In the genomic region with DNA sequence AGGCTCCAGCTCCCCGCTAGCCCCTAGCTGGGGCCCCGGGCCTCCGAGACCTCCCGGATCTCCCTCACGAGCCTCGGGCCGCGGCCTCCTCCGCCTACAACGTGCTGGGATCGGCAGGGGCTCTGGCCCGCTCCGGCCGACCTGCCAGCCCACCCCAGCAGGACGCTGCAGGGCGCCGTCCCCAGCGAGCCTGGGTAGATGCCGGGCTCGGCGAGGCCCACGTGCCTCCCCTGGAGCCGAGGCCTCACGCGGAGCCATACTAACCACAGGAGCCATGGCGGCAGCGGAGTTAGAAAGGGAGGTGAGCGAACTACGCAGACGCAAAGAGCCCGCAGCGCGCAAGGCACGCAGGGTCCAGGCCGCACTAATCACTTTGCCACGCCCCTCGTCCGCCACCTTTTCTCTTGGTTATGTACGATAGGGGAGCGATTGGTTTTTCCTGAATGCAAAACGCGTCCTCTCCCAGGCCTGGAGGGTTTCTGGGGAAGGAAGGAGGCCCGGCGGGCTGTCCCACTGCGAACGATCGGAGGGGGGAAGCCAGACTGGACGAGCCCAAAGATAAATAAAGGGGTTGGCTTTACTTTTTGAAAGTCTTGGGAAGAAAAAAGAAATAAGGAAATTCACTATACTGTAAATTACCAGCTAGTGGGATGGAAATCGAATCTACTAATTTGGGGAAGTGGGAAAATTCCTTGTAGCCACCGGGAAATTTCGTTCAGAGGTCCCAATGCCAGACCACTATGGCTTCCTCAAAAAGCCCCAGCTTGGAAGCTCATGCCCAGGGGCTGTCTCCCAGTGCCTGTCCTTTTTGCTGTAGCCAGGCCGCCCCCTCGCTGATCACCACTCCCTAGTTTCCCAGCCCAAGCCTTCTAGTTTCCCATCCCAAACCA, we compare ENCODE assay signal across 1 cellular context.
TF ChIP-seq lines count a peak whose summit lies in the region.

RPL22 (minus strand) TSS at position 298 of the 890 bp plus-strand sequence; CDS start at position 276, 22 bp downstream.

TF ChIP-seq in HepG2, 621 proteins besides CTCF, POLR2A, EP300 and RAD21 (continued from another document and continues in another):
- no peak for TF ChIP-seq E2F1 (CRISPR knock-in tag; IDR thresholded peaks at IDR 0.05)
- TF ChIP-seq NFE2 (CRISPR knock-in tag; IDR thresholded peaks at IDR 0.05): no peak
- no peak for TF ChIP-seq PHB2 (IDR thresholded peaks at IDR 0.05; ENCODE audit: partially characterized antibody)
- TF ChIP-seq ZNF225 (CRISPR knock-in tag; IDR thresholded peaks at IDR 0.05): peak; percentile 65; the same call in 1 of the 2 replicates
- TF ChIP-seq FOXC1 (CRISPR knock-in tag; IDR thresholded peaks at IDR 0.05; ENCODE audit: borderline replicate concordance): no peak; the same call in 1 of the 2 replicates
- TF ChIP-seq, protein P1, sequence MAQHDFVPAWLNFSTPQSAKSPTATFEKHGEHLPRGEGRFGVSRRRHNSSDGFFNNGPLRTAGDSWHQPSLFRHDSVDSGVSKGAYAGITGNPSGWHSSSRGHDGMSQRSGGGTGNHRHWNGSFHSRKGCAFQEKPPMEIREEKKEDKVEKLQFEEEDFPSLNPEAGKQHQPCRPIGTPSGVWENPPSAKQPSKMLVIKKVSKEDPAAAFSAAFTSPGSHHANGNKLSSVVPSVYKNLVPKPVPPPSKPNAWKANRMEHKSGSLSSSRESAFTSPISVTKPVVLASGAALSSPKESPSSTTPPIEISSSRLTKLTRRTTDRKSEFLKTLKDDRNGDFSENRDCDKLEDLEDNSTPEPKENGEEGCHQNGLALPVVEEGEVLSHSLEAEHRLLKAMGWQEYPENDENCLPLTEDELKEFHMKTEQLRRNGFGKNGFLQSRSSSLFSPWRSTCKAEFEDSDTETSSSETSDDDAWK (CRISPR knock-in tag; IDR thresholded peaks at IDR 0.05): no peak
- TF ChIP-seq TEAD2 (CRISPR knock-in tag; IDR thresholded peaks at IDR 0.05): peak; percentile 87
- TF ChIP-seq JARID2 (CRISPR knock-in tag; IDR thresholded peaks at IDR 0.05; ENCODE audit: insufficient replicate concordance): peak; percentile 32
- 0 out of 2 replicates have a peak, but pooled peaks have one; percentile 61 for TF ChIP-seq ZNF30 (CRISPR knock-in tag; IDR thresholded peaks at IDR 0.05)
- peak; percentile 85 for TF ChIP-seq FOXK1 (CRISPR knock-in tag; IDR thresholded peaks at IDR 0.05; ENCODE audit: borderline replicate concordance, low read depth)
- no peak for TF ChIP-seq SMARCE1 (IDR thresholded peaks at IDR 0.05; ENCODE audit: borderline replicate concordance)
- no peak for TF ChIP-seq ZNF597 (CRISPR knock-in tag; IDR thresholded peaks at IDR 0.05)
- peak; percentile 78 for TF ChIP-seq FOXO1 (CRISPR knock-in tag; IDR thresholded peaks at IDR 0.05)
- no peak for TF ChIP-seq CC2D1A (CRISPR knock-in tag; IDR thresholded peaks at IDR 0.05)
- TF ChIP-seq ZNF891 (CRISPR knock-in tag; IDR thresholded peaks at IDR 0.05): peak; percentile 85; the same call in 1 of the 2 replicates
- TF ChIP-seq ZNF598 (CRISPR knock-in tag; IDR thresholded peaks at IDR 0.05; ENCODE audit: borderline replicate concordance): peak; percentile 77; the same call in 1 of the 2 replicates
- peak; percentile 95 for TF ChIP-seq AGO2 (optimal IDR thresholded peaks at IDR 0.05; ENCODE audit: low read depth, low read length)
- TF ChIP-seq, protein P2, sequence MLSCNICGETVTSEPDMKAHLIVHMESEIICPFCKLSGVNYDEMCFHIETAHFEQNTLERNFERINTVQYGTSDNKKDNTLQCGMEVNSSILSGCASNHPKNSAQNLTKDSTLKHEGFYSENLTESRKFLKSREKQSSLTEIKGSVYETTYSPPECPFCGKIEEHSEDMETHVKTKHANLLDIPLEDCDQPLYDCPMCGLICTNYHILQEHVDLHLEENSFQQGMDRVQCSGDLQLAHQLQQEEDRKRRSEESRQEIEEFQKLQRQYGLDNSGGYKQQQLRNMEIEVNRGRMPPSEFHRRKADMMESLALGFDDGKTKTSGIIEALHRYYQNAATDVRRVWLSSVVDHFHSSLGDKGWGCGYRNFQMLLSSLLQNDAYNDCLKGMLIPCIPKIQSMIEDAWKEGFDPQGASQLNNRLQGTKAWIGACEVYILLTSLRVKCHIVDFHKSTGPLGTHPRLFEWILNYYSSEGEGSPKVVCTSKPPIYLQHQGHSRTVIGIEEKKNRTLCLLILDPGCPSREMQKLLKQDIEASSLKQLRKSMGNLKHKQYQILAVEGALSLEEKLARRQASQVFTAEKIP (CRISPR knock-in tag; IDR thresholded peaks at IDR 0.05; ENCODE audit: borderline replicate concordance): no peak
- no peak for TF ChIP-seq PLRG1 (conservative IDR thresholded peaks at IDR 0.05)
- peak; percentile 93 for TF ChIP-seq SALL1 (CRISPR knock-in tag; IDR thresholded peaks at IDR 0.05)
- no peak for TF ChIP-seq CEBPB (IDR thresholded peaks at IDR 0.05; ENCODE audit: borderline replicate concordance, low read depth, low read length)
- TF ChIP-seq ZNF251 (CRISPR knock-in tag; IDR thresholded peaks at IDR 0.05): no peak
- TF ChIP-seq KAT8 (CRISPR knock-in tag; IDR thresholded peaks at IDR 0.05): peak; percentile 94
- TF ChIP-seq, protein P3, sequence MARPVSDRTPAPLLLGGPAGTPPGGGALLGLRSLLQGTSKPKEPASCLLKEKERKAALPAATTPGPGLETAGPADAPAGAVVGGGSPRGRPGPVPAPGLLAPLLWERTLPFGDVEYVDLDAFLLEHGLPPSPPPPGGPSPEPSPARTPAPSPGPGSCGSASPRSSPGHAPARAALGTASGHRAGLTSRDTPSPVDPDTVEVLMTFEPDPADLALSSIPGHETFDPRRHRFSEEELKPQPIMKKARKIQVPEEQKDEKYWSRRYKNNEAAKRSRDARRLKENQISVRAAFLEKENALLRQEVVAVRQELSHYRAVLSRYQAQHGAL (CRISPR knock-in tag; IDR thresholded peaks at IDR 0.05; ENCODE audit: not compliant biosample characterization): peak; percentile 82
- peak; percentile 74 for TF ChIP-seq ZNF792 (CRISPR knock-in tag; IDR thresholded peaks at IDR 0.05)
- TF ChIP-seq HHEX (CRISPR knock-in tag; IDR thresholded peaks at IDR 0.05): no peak
- peak; percentile 50; the same call in 1 of the 2 replicates for TF ChIP-seq SIX4 (CRISPR knock-in tag; IDR thresholded peaks at IDR 0.05)
- TF ChIP-seq, protein P4, sequence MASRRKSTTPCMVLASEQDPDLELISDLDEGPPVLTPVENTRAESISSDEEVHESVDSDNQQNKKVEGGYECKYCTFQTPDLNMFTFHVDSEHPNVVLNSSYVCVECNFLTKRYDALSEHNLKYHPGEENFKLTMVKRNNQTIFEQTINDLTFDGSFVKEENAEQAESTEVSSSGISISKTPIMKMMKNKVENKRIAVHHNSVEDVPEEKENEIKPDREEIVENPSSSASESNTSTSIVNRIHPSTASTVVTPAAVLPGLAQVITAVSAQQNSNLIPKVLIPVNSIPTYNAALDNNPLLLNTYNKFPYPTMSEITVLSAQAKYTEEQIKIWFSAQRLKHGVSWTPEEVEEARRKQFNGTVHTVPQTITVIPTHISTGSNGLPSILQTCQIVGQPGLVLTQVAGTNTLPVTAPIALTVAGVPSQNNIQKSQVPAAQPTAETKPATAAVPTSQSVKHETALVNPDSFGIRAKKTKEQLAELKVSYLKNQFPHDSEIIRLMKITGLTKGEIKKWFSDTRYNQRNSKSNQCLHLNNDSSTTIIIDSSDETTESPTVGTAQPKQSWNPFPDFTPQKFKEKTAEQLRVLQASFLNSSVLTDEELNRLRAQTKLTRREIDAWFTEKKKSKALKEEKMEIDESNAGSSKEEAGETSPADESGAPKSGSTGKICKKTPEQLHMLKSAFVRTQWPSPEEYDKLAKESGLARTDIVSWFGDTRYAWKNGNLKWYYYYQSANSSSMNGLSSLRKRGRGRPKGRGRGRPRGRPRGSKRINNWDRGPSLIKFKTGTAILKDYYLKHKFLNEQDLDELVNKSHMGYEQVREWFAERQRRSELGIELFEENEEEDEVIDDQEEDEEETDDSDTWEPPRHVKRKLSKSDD (CRISPR knock-in tag; IDR thresholded peaks at IDR 0.05; ENCODE audit: low read depth): peak; percentile 96
- TF ChIP-seq NFIC (IDR thresholded peaks at IDR 0.05; ENCODE audit: low read length): no peak
- peak; percentile 99 for TF ChIP-seq SP4 (CRISPR knock-in tag; IDR thresholded peaks at IDR 0.05)
- TF ChIP-seq AFF4 (CRISPR knock-in tag; IDR thresholded peaks at IDR 0.05): peak; percentile 64; the same call in 1 of the 2 replicates
- no peak for TF ChIP-seq ZNF207 (IDR thresholded peaks at IDR 0.05; ENCODE audit: borderline replicate concordance)
- no peak for TF ChIP-seq ZNF121 (CRISPR knock-in tag; IDR thresholded peaks at IDR 0.05)
- TF ChIP-seq ZNF441 (CRISPR knock-in tag; IDR thresholded peaks at IDR 0.05; ENCODE audit: borderline replicate concordance): no peak
- TF ChIP-seq TMF1 (CRISPR knock-in tag; IDR thresholded peaks at IDR 0.05; ENCODE audit: low read depth): peak; percentile 33; the same call in 1 of the 2 replicates
- TF ChIP-seq, protein P5, sequence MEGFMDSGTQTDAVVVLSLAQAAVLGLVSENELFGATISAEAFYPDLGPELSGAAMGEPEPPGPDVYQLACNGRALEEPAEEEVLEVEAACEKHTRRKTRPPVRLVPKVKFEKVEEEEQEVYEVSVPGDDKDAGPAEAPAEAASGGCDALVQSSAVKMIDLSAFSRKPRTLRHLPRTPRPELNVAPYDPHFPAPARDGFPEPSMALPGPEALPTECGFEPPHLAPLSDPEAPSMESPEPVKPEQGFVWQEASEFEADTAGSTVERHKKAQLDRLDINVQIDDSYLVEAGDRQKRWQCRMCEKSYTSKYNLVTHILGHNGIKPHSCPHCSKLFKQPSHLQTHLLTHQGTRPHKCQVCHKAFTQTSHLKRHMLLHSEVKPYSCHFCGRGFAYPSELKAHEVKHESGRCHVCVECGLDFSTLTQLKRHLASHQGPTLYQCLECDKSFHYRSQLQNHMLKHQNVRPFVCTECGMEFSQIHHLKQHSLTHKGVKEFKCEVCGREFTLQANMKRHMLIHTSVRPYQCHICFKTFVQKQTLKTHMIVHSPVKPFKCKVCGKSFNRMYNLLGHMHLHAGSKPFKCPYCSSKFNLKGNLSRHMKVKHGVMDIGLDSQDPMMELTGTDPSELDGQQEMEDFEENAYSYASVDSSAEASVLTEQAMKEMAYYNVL (CRISPR knock-in tag; IDR thresholded peaks at IDR 0.05; ENCODE audit: borderline replicate concordance): no peak; the same call in 1 of the 2 replicates
- TF ChIP-seq IRX3 (CRISPR knock-in tag; IDR thresholded peaks at IDR 0.05; ENCODE audit: borderline replicate concordance, low read depth): no peak
- TF ChIP-seq GABPA (IDR thresholded peaks at IDR 0.05; ENCODE audit: low read depth, low read length): no peak
- peak; percentile 68 for TF ChIP-seq GABPA (CRISPR knock-in tag; IDR thresholded peaks at IDR 0.05; ENCODE audit: low read depth)
- TF ChIP-seq ZNF354B (CRISPR knock-in tag; IDR thresholded peaks at IDR 0.05): 0 out of 2 replicates have a peak, but pooled peaks have one; percentile 75
- TF ChIP-seq ZNF34 (CRISPR knock-in tag; IDR thresholded peaks at IDR 0.05; ENCODE audit: borderline replicate concordance): peak; percentile 82; the same call in 1 of the 2 replicates
- peak; percentile 92 for TF ChIP-seq ZBTB7A (CRISPR knock-in tag; IDR thresholded peaks at IDR 0.05)
- TF ChIP-seq ZNF558 (CRISPR knock-in tag; IDR thresholded peaks at IDR 0.05; ENCODE audit: borderline replicate concordance): peak; percentile 69; the same call in 1 of the 2 replicates
- TF ChIP-seq ZSCAN5A (CRISPR knock-in tag; IDR thresholded peaks at IDR 0.05; ENCODE audit: borderline replicate concordance): no peak
- no peak; the same call in 1 of the 2 replicates for TF ChIP-seq ZNF44 (CRISPR knock-in tag; IDR thresholded peaks at IDR 0.05)
